In genomic region chr1:189706594-189706993, GRCh38 we compare ENCODE assay signal across 23 cellular contexts.
"Had no signal": no experiment of that assay in that cellular context is flagged by ENCODE, and none has a peak within 500 bp of the region (broad histone marks: within the 10 kb centered on the region; RNA-seq: fewer than 3 reads in every experiment).

No MANE protein-coding gene starts in this region.

- H3K27ac ChIP-seq: KMS-11, RWPE1 had no signal

- H3K36me3 Mint-ChIP-seq: IgD-negative memory B cell, T-cell had no signal

- H3K9ac ChIP-seq: KMS-11, SK-N-SH had no signal

- H3K4me2 ChIP-seq: KMS-11, SK-N-SH had no signal

- DNase-seq: Kasumi-1, MM.1S, NCI-H1092 treated with DMSO at 0.1 percent for 48 hours, NCI-H1436, NCI-H187, NCI-H2029, NCI-H2081 treated with DMSO at 0.1 percent for 48 hours, NCI-H345, NCI-H446 treated with DMSO at 0.1 percent for 48 hours, NCI-H510A treated with DMSO at 0.1 percent for 48 hours, NCI-H526 treated with DMSO at 0.1 percent for 48 hours, NCI-H774, SHP77, SK-N-SH, SW 1271, T-cell had no signal

- H3K27me3 Mint-ChIP-seq: IgD-negative memory B cell, T-cell had no signal

- ATAC-seq: HepG2, K562, Panc1, T-cell had no signal

- H3K27ac Mint-ChIP-seq: IgD-negative memory B cell; T-cell; T-helper 1 cell treated with Interleukin-12 subunit alpha and Interleukin-12 subunit beta and Interleukin-4 antibody, amounts not matched to agents 30 μg/mL and 1 μg/mL, for 36 hours had no signal

- H3K4me3 Mint-ChIP-seq: IgD-negative memory B cell; T-cell; T-helper 1 cell treated with Interleukin-12 subunit alpha and Interleukin-12 subunit beta and Interleukin-4 antibody, amounts not matched to agents 30 μg/mL and 1 μg/mL, for 36 hours had no signal

- H3K9me3 ChIP-seq: SK-N-SH had no signal

- H3K4me3 ChIP-seq: K562 had no signal

- H3K4me1 Mint-ChIP-seq: IgD-negative memory B cell, T-cell had no signal
